Comparison of ENCODE assay signal across 8 cellular contexts in genomic region chr6:28606424-28607391, GRCh38.
DNase-seq lines count a peak whose midpoint lies in the region; ATAC-seq, FAIRE-seq and TF ChIP-seq lines count a peak whose summit lies in the region.

No MANE protein-coding gene starts in this region.

- no peak overlapping the region for H2AK5ac ChIP-seq in trophoblast cell (ENCODE audit: low read length)

- H2BK120ac ChIP-seq in trophoblast cell (ENCODE audit: insufficient read depth, low read length, poor library complexity), result no peak overlapping the region

- intact Hi-C loops in uterus (cut with DNase I; ENCODE audit: low total_unique reads), result no loop called here

- H3K27ac ChIP-seq in trophoblast cell (ENCODE audit: low read depth, low read length), result no peak overlapping the region
- H3K27ac ChIP-seq in uterus, result no peak overlapping the region

- no peaks in the 10 kb centered on the region for H3K36me3 ChIP-seq in trophoblast cell (ENCODE audit: control insufficient read depth in 1 of 2, insufficient read depth in 2 of 2, low read length in 2 of 2)
- no peaks in the 10 kb centered on the region for H3K36me3 ChIP-seq in uterus

- H3K9ac ChIP-seq in trophoblast cell (ENCODE audit: low read length), result no peak overlapping the region

- no CpG with 5 or more reads among the region's 30 CpGs for WGBS in trophoblast cell (ENCODE audit: extremely low coverage, insufficient coverage, insufficient read length)

- no peak overlapping the region for H2BK12ac ChIP-seq in trophoblast cell (ENCODE audit: low read length)

- no peaks in the 10 kb centered on the region for H3K27me3 ChIP-seq in trophoblast cell (ENCODE audit: insufficient read depth, low read length)
- peaks cover 0 to 17% of the 10 kb centered on the region in 2 donors for H3K27me3 ChIP-seq in uterus

- no peak for ATAC-seq in GM19395 (IDR thresholded peaks at IDR 0.05; ENCODE audit: unreplicated experiment)

- in situ Hi-C loops in GM13977 (cut with MboI; ENCODE audit: low pct_unique_long_range_greater_than_20kb, low sequenced_read_pairs, unreplicated experiment), result no loop called here

- H2BK5ac ChIP-seq in trophoblast cell (ENCODE audit: low read depth, low read length, poor library complexity), result no peak overlapping the region

- H3K18ac ChIP-seq in trophoblast cell (ENCODE audit: low read length), result no peak overlapping the region

- H3K79me1 ChIP-seq in trophoblast cell (ENCODE audit: low read length), result no peaks in the 10 kb centered on the region

- no peak overlapping the region for H3K14ac ChIP-seq in trophoblast cell (ENCODE audit: low read length)

- H4K91ac ChIP-seq in trophoblast cell (ENCODE audit: low read depth, low read length), result no peak overlapping the region

- no peaks in the 10 kb centered on the region for H3K79me2 ChIP-seq in trophoblast cell (ENCODE audit: control insufficient read depth, insufficient read depth, low read length, poor library complexity)

- H3K4me3 ChIP-seq in epithelial cell of esophagus (ENCODE audit: low read length) (peak overlapping the region; percentile 61), trophoblast cell (ENCODE audit: low read depth, low read length) (no peak overlapping the region), uterus (no peak overlapping the region)

- TF ChIP-seq CTCF in GM13977 (IDR thresholded peaks at IDR 0.05; ENCODE audit: extremely low read depth, insufficient read depth, missing control alignments) (no peak), epithelial cell of esophagus (IDR thresholded peaks at IDR 0.05; ENCODE audit: insufficient read depth, low read depth, low read length, missing control alignments) (peak; percentile 60), uterus (IDR thresholded peaks at IDR 0.05) (no peak)

- H3K9me3 ChIP-seq in trophoblast cell (ENCODE audit: insufficient read depth, low read depth, low read length), result no peaks in the 10 kb centered on the region
- no peaks in the 10 kb centered on the region for H3K9me3 ChIP-seq in uterus

- H2AFZ ChIP-seq in trophoblast cell (ENCODE audit: insufficient read depth, low read length, poor library complexity), result peak overlapping the region; percentile 43

- H4K12ac ChIP-seq in trophoblast cell (ENCODE audit: low read depth, low read length), result peak overlapping the region; percentile 20

- DNase-seq in AG20443 (ENCODE audit: low spot score), result peak; percentile 62
- DNase-seq in GM13977 (ENCODE audit: low spot score), result peak; percentile 68
- DNase-seq in NCI-H1417 treated with DMSO at 0.1 percent for 48 hours (lab: John Stamatoyannopoulos, UW), result peak; percentile 24
- peak; percentile 74 for DNase-seq in epithelial cell of esophagus (ENCODE audit: low read depth)
- DNase-seq in trophoblast cell, result peak in 1 of 2 donors; percentile 44
- DNase-seq in uterus, result no peak

- peak overlapping the region; percentile 58 for H3K4me2 ChIP-seq in trophoblast cell (ENCODE audit: low read length)

- H3K4ac ChIP-seq in trophoblast cell (ENCODE audit: low read depth, low read length), result no peak overlapping the region

- H3K4me1 ChIP-seq in trophoblast cell (ENCODE audit: control insufficient read depth in 1 of 2, insufficient read depth in 2 of 2, low read length in 2 of 2) (peaks cover 2 to 4% of the 10 kb centered on the region in 2 experiments), uterus (no peaks in the 10 kb centered on the region)

- no peak overlapping the region for H3K23ac ChIP-seq in trophoblast cell (ENCODE audit: low read length)

- peak overlapping the region; percentile 35 for H4K8ac ChIP-seq in trophoblast cell (ENCODE audit: low read depth, low read length)

- peak; percentile 68 for FAIRE-seq in TTC549 (lab: Jason Lieb, UNC)

- TF ChIP-seq POLR2A in uterus (IDR thresholded peaks at IDR 0.05), result no peak

Comparison
In these comparisons a context has a peak if more than half of its experiments do, and no peak if none do; other contexts are left out.
1. DNase-seq: peak in AG20443 (single experiment), GM13977 (single experiment), NCI-H1417 treated with DMSO at 0.1 percent for 48 hours (single experiment) and epithelial cell of esophagus (single experiment); none in uterus (0 of 2).